ENCODE assay signal across 8 cellular contexts in genomic region chr2:144519934-144520717, GRCh38. TPM values are rescaled to one million over a fixed set of nuclear protein-coding genes. Genes with fewer than 3 reads are reported as not detected.
DNase-seq lines count a peak whose midpoint lies in the region; ATAC-seq and TF ChIP-seq lines count a peak whose summit lies in the region.

Gene ZEB2, minus strand, starts transcription at chr2:144520119. Its CDS starts 2,769 bp downstream, at chr2:144517350.

- H3K36me3 ChIP-seq in heart left ventricle (peaks cover 0 to 3% (median 0%) of the 10 kb centered on the region in 9 donors), trophoblast cell (ENCODE audit: control insufficient read depth in 1 of 2, insufficient read depth in 2 of 2, low read length in 2 of 2) (no peaks in the 10 kb centered on the region)

- no peak within 1 kb of the TSS for H3K4ac ChIP-seq in trophoblast cell (ENCODE audit: low read depth, low read length)

- no peak within 1 kb of the TSS for H2AFZ ChIP-seq in trophoblast cell (ENCODE audit: insufficient read depth, low read length, poor library complexity)

- ATAC-seq in heart left ventricle: peak; percentile 7 to 44 (median 22)
- no peak for ATAC-seq in GM21367 (IDR thresholded peaks at IDR 0.05; ENCODE audit: unreplicated experiment)
- no peak for ATAC-seq in GM19463 (IDR thresholded peaks at IDR 0.05; ENCODE audit: unreplicated experiment)

- TF ChIP-seq POLR2A in heart left ventricle (IDR thresholded peaks at IDR 0.05): no peak

- H3K9me3 Mint-ChIP-seq in activated T-cell treated with anti-CD3 and anti-CD28 coated beads, Interleukin-2, amount 50 U/mL, for 24 hours: no peaks in the 10 kb centered on the region

- H3K9me3 ChIP-seq in heart left ventricle (no peaks in the 10 kb centered on the region), trophoblast cell (ENCODE audit: insufficient read depth, low read depth, low read length) (no peaks in the 10 kb centered on the region)

- DNase-seq in activated T-cell treated with anti-CD3 and anti-CD28 coated beads for 24 hours (ENCODE audit: low read depth) (peak; percentile 16), NCI-H526 (lab: John Stamatoyannopoulos, UW) (peak; percentile 13 to 65), heart left ventricle (peak in 4 of 5 donors; percentile 61 to 73 (median 69)), trophoblast cell (peak in 1 of 2 donors; percentile 28)
- DNase-seq in activated T-cell treated with anti-CD3 and anti-CD28 coated beads, Interleukin-2, amount 50 U/mL, for 24 hours: no peak

- no peak within 1 kb of the TSS for H2BK12ac ChIP-seq in trophoblast cell (ENCODE audit: low read length)

- H3K23ac ChIP-seq in trophoblast cell (ENCODE audit: low read length): no peak within 1 kb of the TSS

- H3K27ac ChIP-seq in adipose tissue (ENCODE audit: low read depth, low read length): peak within 1 kb of the TSS; percentile 67
- peak within 1 kb of the TSS; percentile 91 to 99 (median 98) for H3K27ac ChIP-seq in heart left ventricle
- no peak within 1 kb of the TSS for H3K27ac ChIP-seq in trophoblast cell (ENCODE audit: low read depth, low read length)

- peaks cover 26% of the 10 kb centered on the region for H3K4me1 Mint-ChIP-seq in activated T-cell treated with anti-CD3 and anti-CD28 coated beads, Interleukin-2, amount 50 U/mL, for 24 hours (ENCODE audit: low read depth)

- H3K79me2 ChIP-seq in trophoblast cell (ENCODE audit: control insufficient read depth, insufficient read depth, low read length, poor library complexity): peaks cover 2% of the 10 kb centered on the region

- intact Hi-C loops in heart left ventricle (cut with DNase I): loop anchor here (2.0 to 10.0 kb wide), 20 partner anchors 63 to 1235 kb away; a partner anchor contains a TSS

- peaks cover 5% of the 10 kb centered on the region for H3K36me3 Mint-ChIP-seq in activated T-cell treated with anti-CD3 and anti-CD28 coated beads, Interleukin-2, amount 50 U/mL, for 24 hours (ENCODE audit: low read depth)

- H3K79me1 ChIP-seq in trophoblast cell (ENCODE audit: low read length): peaks cover 9% of the 10 kb centered on the region

- H2BK5ac ChIP-seq in trophoblast cell (ENCODE audit: low read depth, low read length, poor library complexity): no peak within 1 kb of the TSS

- WGBS in adipose tissue, 3 donors: 2 to 5% (median 3%) methylated on average over 29 of the region's 29 CpGs
- WGBS in heart left ventricle, 4 donors: 1 to 2% (median 2%) methylated on average over 28 to 29 of the region's 29 CpGs
- no CpG with 5 or more reads among the region's 29 CpGs for WGBS in trophoblast cell (ENCODE audit: extremely low coverage, insufficient coverage, insufficient read length)

- peaks cover 0 to 6% (median 0%) of the 10 kb centered on the region in 9 donors for H3K27me3 ChIP-seq in heart left ventricle
- H3K27me3 ChIP-seq in trophoblast cell (ENCODE audit: insufficient read depth, low read length): peaks cover 49% of the 10 kb centered on the region

- no peak within 1 kb of the TSS for H4K8ac ChIP-seq in trophoblast cell (ENCODE audit: low read depth, low read length)

- H4K91ac ChIP-seq in trophoblast cell (ENCODE audit: low read depth, low read length): no peak within 1 kb of the TSS

- H3K4me3 Mint-ChIP-seq in activated T-cell treated with anti-CD3 and anti-CD28 coated beads, Interleukin-2, amount 50 U/mL, for 24 hours: no peak within 1 kb of the TSS

- H3K14ac ChIP-seq in trophoblast cell (ENCODE audit: low read length): no peak within 1 kb of the TSS

- H3K4me3 ChIP-seq in heart left ventricle: peak within 1 kb of the TSS; percentile 63 to 96 (median 82)
- H3K4me3 ChIP-seq in trophoblast cell (ENCODE audit: low read depth, low read length): no peak within 1 kb of the TSS

- H3K9ac ChIP-seq in trophoblast cell (ENCODE audit: low read length): no peak within 1 kb of the TSS

- peaks cover 48% of the 10 kb centered on the region for H3K27me3 Mint-ChIP-seq in activated T-cell treated with anti-CD3 and anti-CD28 coated beads, Interleukin-2, amount 50 U/mL, for 24 hours

- H3K27ac Mint-ChIP-seq in activated T-cell treated with anti-CD3 and anti-CD28 coated beads, Interleukin-2, amount 50 U/mL, for 24 hours: no peak within 1 kb of the TSS

- TF ChIP-seq CTCF in heart left ventricle (IDR thresholded peaks at IDR 0.05): peak; percentile 35 to 72 (median 51)

- no peak within 1 kb of the TSS for H4K12ac ChIP-seq in trophoblast cell (ENCODE audit: low read depth, low read length)

- H2BK120ac ChIP-seq in trophoblast cell (ENCODE audit: insufficient read depth, low read length, poor library complexity): no peak within 1 kb of the TSS

- H3K18ac ChIP-seq in trophoblast cell (ENCODE audit: low read length): no peak within 1 kb of the TSS

- H3K4me1 ChIP-seq in heart left ventricle: peaks cover 0 to 32% (median 6%) of the 10 kb centered on the region in 12 donors
- peaks cover 0 to 2% of the 10 kb centered on the region in 2 experiments for H3K4me1 ChIP-seq in trophoblast cell (ENCODE audit: control insufficient read depth in 1 of 2, insufficient read depth in 2 of 2, low read length in 2 of 2)

- peak within 1 kb of the TSS; percentile 50 for H3K4me2 ChIP-seq in trophoblast cell (ENCODE audit: low read length)

- no peak within 1 kb of the TSS for H2AK5ac ChIP-seq in trophoblast cell (ENCODE audit: low read length)

RNA-seq across cellular contexts. Expression of gene ZEB2, which starts in this region (rescaled TPM):
- 10 to 100 TPM in 2 of 3 donors, 1 to 10 TPM in 1; 5.6 to 92.6 (median 76.3) TPM for polyA plus RNA-seq in adipose tissue
- 100 to 1,000 TPM in 2 of 9 donors, 10 to 100 TPM in 7; 68.5 to 168 (median 86.3) TPM for total RNA-seq in heart left ventricle
- polyA plus RNA-seq in heart left ventricle: 10 to 100 TPM; 23.1 to 34.9 TPM
- 4.0 and 4.4 TPM in 2 replicates for polyA plus RNA-seq in trophoblast cell (2013)

Comparison
In these comparisons a context has a peak if more than half of its experiments do, and no peak if none do; other contexts are left out.
1. ATAC-seq: peak in heart left ventricle (4 of 4); none in GM21367 (single experiment) and GM19463 (single experiment).